ENCODE assay signal across 13 cellular contexts in the genomic region with DNA sequence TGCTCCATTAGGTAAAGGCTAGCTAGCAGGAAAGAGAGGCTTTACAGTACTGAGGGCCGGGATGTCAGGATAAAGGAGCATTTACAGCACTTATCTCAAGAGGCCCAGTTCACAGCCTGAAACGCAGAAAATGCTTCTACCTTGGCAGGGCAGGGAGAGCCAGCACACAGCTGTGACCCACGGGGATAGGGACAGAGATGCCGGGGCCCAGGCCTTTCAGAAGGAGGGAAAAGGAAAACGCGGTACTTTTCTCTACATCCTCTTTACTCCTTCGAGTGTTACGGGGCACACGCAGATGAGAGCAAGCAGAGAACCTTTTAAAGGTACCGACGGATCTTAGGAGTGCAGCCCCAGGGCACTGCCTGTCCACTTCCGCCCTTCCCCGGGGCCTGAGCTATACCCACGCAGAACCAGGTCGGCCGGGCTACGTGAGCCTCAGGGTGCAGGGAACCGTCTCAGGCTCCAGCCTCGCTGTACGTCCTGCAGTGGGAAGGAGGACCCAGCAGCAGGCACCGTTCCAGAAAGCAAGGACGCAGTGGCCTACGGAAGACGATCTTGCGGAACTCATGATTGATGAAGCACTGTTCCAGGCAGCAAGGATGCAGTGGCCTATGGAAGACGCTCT.
"Had no signal": no experiment of that assay in that cellular context is flagged by ENCODE, and none has a peak within 500 bp of the region (broad histone marks: within the 10 kb centered on the region; RNA-seq: fewer than 3 reads in every experiment).

No MANE protein-coding gene starts in this region.

- H3K27me3 ChIP-seq: adrenal gland, body of pancreas, ovary, thyroid gland, vagina had no signal

- H3K4me3 ChIP-seq: adrenal gland, body of pancreas, mucosa of descending colon, ovary, thyroid gland, vagina had no signal

- H3K27ac ChIP-seq: adrenal gland, body of pancreas, ovary, thyroid gland, vagina had no signal

- H3K36me3 ChIP-seq: adrenal gland, ovary, vagina had no signal

- H3K4me1 ChIP-seq: adrenal gland, body of pancreas, thyroid gland had no signal

- ATAC-seq: body of pancreas; mucosa of descending colon; naive thymus-derived CD8-positive, alpha-beta T cell had no signal

- H3K27me3 Mint-ChIP-seq: activated naive CD4-positive, alpha-beta T cell treated with anti-CD3 and anti-CD28 coated beads, Interleukin-2, amount 10 ng/mL, durations not matched to agents 7 days and 5 days; dendritic cell treated with granulocyte-macrophage colony-stimulating factor and Interleukin-4, amounts not matched to agents 40 ng/mL and 50 ng/mL, for 4 days; naive thymus-derived CD8-positive, alpha-beta T cell had no signal

- H3K9me3 ChIP-seq: adrenal gland, body of pancreas, mucosa of descending colon, ovary, thyroid gland, vagina had no signal

- H3K4me3 Mint-ChIP-seq: activated naive CD4-positive, alpha-beta T cell treated with anti-CD3 and anti-CD28 coated beads, Interleukin-2, amount 10 ng/mL, durations not matched to agents 7 days and 5 days; dendritic cell treated with granulocyte-macrophage colony-stimulating factor and Interleukin-4, amounts not matched to agents 40 ng/mL and 50 ng/mL, for 4 days; naive thymus-derived CD8-positive, alpha-beta T cell had no signal

- H3K27ac Mint-ChIP-seq: activated naive CD4-positive, alpha-beta T cell treated with anti-CD3 and anti-CD28 coated beads, Interleukin-2, amount 10 ng/mL, durations not matched to agents 7 days and 5 days; activated T-helper 2 cell treated with anti-CD3 and anti-CD28 coated beads, Interferon-gamma antibody, Interleukin-2, Interleukin-4, amounts not matched to agents 10 μg/mL and 5 μg/mL and 100 μg/mL, durations not matched to agents 14 hours and 24 hours and 36 hours; dendritic cell treated with granulocyte-macrophage colony-stimulating factor and Interleukin-4, amounts not matched to agents 40 ng/mL and 50 ng/mL, for 4 days had no signal

- DNase-seq: activated CD4-positive, alpha-beta T cell treated with anti-CD3 and anti-CD28 coated beads for 48 hours; activated naive CD4-positive, alpha-beta T cell treated with anti-CD3 and anti-CD28 coated beads, Interleukin-2, amount 10 ng/mL, durations not matched to agents 7 days and 5 days; activated T-cell treated with anti-CD3 and anti-CD28 coated beads for 4 hours; adrenal gland; body of pancreas; small intestine; thyroid gland had no signal

- H3K9me3 Mint-ChIP-seq: activated naive CD4-positive, alpha-beta T cell treated with anti-CD3 and anti-CD28 coated beads, Interleukin-2, amount 10 ng/mL, durations not matched to agents 7 days and 5 days; activated T-helper 2 cell treated with anti-CD3 and anti-CD28 coated beads, Interferon-gamma antibody, Interleukin-2, Interleukin-4, amounts not matched to agents 10 μg/mL and 5 μg/mL and 100 μg/mL, durations not matched to agents 14 hours and 24 hours and 36 hours; dendritic cell treated with granulocyte-macrophage colony-stimulating factor and Interleukin-4, amounts not matched to agents 40 ng/mL and 50 ng/mL, for 4 days; naive thymus-derived CD8-positive, alpha-beta T cell had no signal
